ENCODE assay signal across 24 cellular contexts in genomic region chr17:69478916-69479315, GRCh38.
A peak's percentile ranks its signal among the peaks of the same experiment; 100 is the strongest.
DNase-seq lines count a peak whose midpoint lies in the region; ATAC-seq and TF ChIP-seq lines count a peak whose summit lies in the region.
"Had no signal": no experiment of that assay in that cellular context is flagged by ENCODE, and none has a peak within 500 bp of the region (broad histone marks: within the 10 kb centered on the region; RNA-seq: fewer than 3 reads in every experiment).

No MANE protein-coding gene starts in this region.

- H3K9me3 ChIP-seq in smooth muscle cell (replicated peaks; ENCODE audit: low read depth) = no peaks in the 10 kb centered on the region
- H3K9me3 ChIP-seq: tibial artery had no signal

- H3K9me3 Mint-ChIP-seq in activated naive CD8-positive, alpha-beta T cell treated with anti-CD3 and anti-CD28 coated beads, Interleukin-2, amount 10 ng/mL, durations not matched to agents 7 days and 5 days = no peaks in the 10 kb centered on the region
- no peaks in the 10 kb centered on the region for H3K9me3 Mint-ChIP-seq in activated naive CD8-positive, alpha-beta T cell treated with anti-CD3 and anti-CD28 coated beads, Interleukin-2, amount 50 U/mL, for 24 hours
- peaks cover 3% of the 10 kb centered on the region for H3K9me3 Mint-ChIP-seq in glutamatergic neuron (ENCODE audit: unreplicated experiment)
- no peaks in the 10 kb centered on the region for H3K9me3 Mint-ChIP-seq in stimulated activated effector memory CD8-positive, alpha-beta T cell treated with anti-CD3 and anti-CD28 coated beads, Interleukin-12 subunit alpha, Interleukin-12 subunit beta, amount 100 ng/mL, for 72 hours
- H3K9me3 Mint-ChIP-seq: CD4-positive, alpha-beta T cell had no signal

- H2AFZ ChIP-seq in smooth muscle cell (ENCODE audit: low read depth) = no peak overlapping the region

- H3K79me2 ChIP-seq in smooth muscle cell (ENCODE audit: low read depth) = no peaks in the 10 kb centered on the region

- no peak for DNase-seq in activated naive CD8-positive, alpha-beta T cell treated with anti-CD3 and anti-CD28 coated beads, Interleukin-2, amount 10 ng/mL, durations not matched to agents 7 days and 5 days
- no peak for DNase-seq in activated naive CD8-positive, alpha-beta T cell treated with anti-CD3 and anti-CD28 coated beads, Interleukin-2, amount 50 U/mL, for 24 hours
- DNase-seq in NCI-H345 treated with DMSO at 0.1 percent for 48 hours (lab: John Stamatoyannopoulos, UW; ENCODE audit: unreplicated experiment) = peak; percentile 34
- no peak for DNase-seq in glutamatergic neuron
- no peak for DNase-seq in stimulated activated effector memory CD8-positive, alpha-beta T cell treated with anti-CD3 and anti-CD28 coated beads, Interleukin-12 subunit alpha, Interleukin-12 subunit beta, amount 100 ng/mL, for 72 hours (ENCODE audit: low spot score in 2 of 2)
- no peak for DNase-seq in smooth muscle cell (lab: John Stamatoyannopoulos, UW; ENCODE audit: unreplicated experiment)
- DNase-seq in HK-2 (ENCODE audit: unreplicated experiment) = no peak
- DNase-seq: activated CD4-positive, alpha-beta T cell treated with anti-CD3 and anti-CD28 coated beads, Interleukin-2, amount 50 U/mL, for 4 hours; activated naive CD4-positive, alpha-beta T cell treated with Interleukin-2 at 50 U/mL for 16 hours; anterior cingulate cortex; CD4-positive, alpha-beta T cell; dorsolateral prefrontal cortex; erythroblast; foreskin keratinocyte; hypothalamus; Karpas-422; NCI-H2081 treated with DMSO at 0.1 percent for 48 hours; NCI-H69; small intestine; stimulated activated naive CD4-positive, alpha-beta T cell treated with Interleukin-2 at 50 U/mL for 16 hours; tibial artery had no signal

- peaks cover 10% of the 10 kb centered on the region for H3K4me1 ChIP-seq in smooth muscle cell (ENCODE audit: low read depth)

- H3K27ac Mint-ChIP-seq in activated naive CD8-positive, alpha-beta T cell treated with anti-CD3 and anti-CD28 coated beads, Interleukin-2, amount 10 ng/mL, durations not matched to agents 7 days and 5 days = no peak overlapping the region
- H3K27ac Mint-ChIP-seq in activated naive CD8-positive, alpha-beta T cell treated with anti-CD3 and anti-CD28 coated beads, Interleukin-2, amount 50 U/mL, for 24 hours = no peak overlapping the region
- H3K27ac Mint-ChIP-seq in glutamatergic neuron (ENCODE audit: unreplicated experiment) = peak overlapping the region; percentile 25
- H3K27ac Mint-ChIP-seq in stimulated activated effector memory CD8-positive, alpha-beta T cell treated with anti-CD3 and anti-CD28 coated beads, Interleukin-12 subunit alpha, Interleukin-12 subunit beta, amount 100 ng/mL, for 72 hours = peak overlapping the region; percentile 87
- H3K27ac Mint-ChIP-seq: CD4-positive, alpha-beta T cell had no signal

- no peaks in the 10 kb centered on the region for H3K36me3 ChIP-seq in smooth muscle cell (ENCODE audit: low read depth)
- H3K36me3 ChIP-seq: cardiac muscle cell, tibial artery had no signal

- no peaks in the 10 kb centered on the region for H4K20me1 ChIP-seq in smooth muscle cell (ENCODE audit: low read depth)

- peaks cover 5% of the 10 kb centered on the region for H3K4me1 Mint-ChIP-seq in activated naive CD8-positive, alpha-beta T cell treated with anti-CD3 and anti-CD28 coated beads, Interleukin-2, amount 10 ng/mL, durations not matched to agents 7 days and 5 days
- H3K4me1 Mint-ChIP-seq in activated naive CD8-positive, alpha-beta T cell treated with anti-CD3 and anti-CD28 coated beads, Interleukin-2, amount 50 U/mL, for 24 hours = peaks cover 3% of the 10 kb centered on the region
- H3K4me1 Mint-ChIP-seq in glutamatergic neuron (ENCODE audit: low read depth, unreplicated experiment) = peaks cover 34% of the 10 kb centered on the region
- peaks cover 32% of the 10 kb centered on the region for H3K4me1 Mint-ChIP-seq in stimulated activated effector memory CD8-positive, alpha-beta T cell treated with anti-CD3 and anti-CD28 coated beads, Interleukin-12 subunit alpha, Interleukin-12 subunit beta, amount 100 ng/mL, for 72 hours

- no peaks in the 10 kb centered on the region for H3K27me3 Mint-ChIP-seq in activated naive CD8-positive, alpha-beta T cell treated with anti-CD3 and anti-CD28 coated beads, Interleukin-2, amount 10 ng/mL, durations not matched to agents 7 days and 5 days
- H3K27me3 Mint-ChIP-seq in activated naive CD8-positive, alpha-beta T cell treated with anti-CD3 and anti-CD28 coated beads, Interleukin-2, amount 50 U/mL, for 24 hours = no peaks in the 10 kb centered on the region
- peaks cover 4% of the 10 kb centered on the region for H3K27me3 Mint-ChIP-seq in glutamatergic neuron (ENCODE audit: unreplicated experiment)
- H3K27me3 Mint-ChIP-seq: CD4-positive, alpha-beta T cell had no signal

- no peak overlapping the region for H3K4me3 ChIP-seq in smooth muscle cell
- H3K4me3 ChIP-seq: cardiac muscle cell, dorsolateral prefrontal cortex, tibial artery had no signal

- TF ChIP-seq CTCF in glutamatergic neuron (IDR thresholded peaks at IDR 0.05; ENCODE audit: partially characterized antibody, unreplicated experiment) (no peak), smooth muscle cell (IDR thresholded peaks at IDR 0.05; ENCODE audit: borderline replicate concordance, insufficient read depth, poor library complexity, severe bottlenecking) (no peak)

- H3K4me3 Mint-ChIP-seq in activated naive CD8-positive, alpha-beta T cell treated with anti-CD3 and anti-CD28 coated beads, Interleukin-2, amount 10 ng/mL, durations not matched to agents 7 days and 5 days = no peak overlapping the region
- no peak overlapping the region for H3K4me3 Mint-ChIP-seq in activated naive CD8-positive, alpha-beta T cell treated with anti-CD3 and anti-CD28 coated beads, Interleukin-2, amount 50 U/mL, for 24 hours
- H3K4me3 Mint-ChIP-seq in glutamatergic neuron (ENCODE audit: unreplicated experiment) = no peak overlapping the region
- H3K4me3 Mint-ChIP-seq in stimulated activated effector memory CD8-positive, alpha-beta T cell treated with anti-CD3 and anti-CD28 coated beads, Interleukin-12 subunit alpha, Interleukin-12 subunit beta, amount 100 ng/mL, for 72 hours = peak overlapping the region; percentile 51
- H3K4me3 Mint-ChIP-seq: CD4-positive, alpha-beta T cell had no signal

- WGBS in smooth muscle cell (ENCODE audit: low lambda C conversion rate) = 95% methylated on average over 4 of the region's 4 CpGs

- ATAC-seq in activated naive CD8-positive, alpha-beta T cell treated with anti-CD3 and anti-CD28 coated beads, Interleukin-2, amount 10 ng/mL, durations not matched to agents 7 days and 5 days (ENCODE audit: low read depth) = peak; percentile 45
- ATAC-seq in activated naive CD8-positive, alpha-beta T cell treated with anti-CD3 and anti-CD28 coated beads, Interleukin-2, amount 50 U/mL, for 24 hours = no peak
- ATAC-seq in stimulated activated effector memory CD8-positive, alpha-beta T cell treated with anti-CD3 and anti-CD28 coated beads, Interleukin-12 subunit alpha, Interleukin-12 subunit beta, amount 100 ng/mL, for 72 hours = peak; percentile 89
- no peak for ATAC-seq in HG03175 (IDR thresholded peaks at IDR 0.05; ENCODE audit: unreplicated experiment)
- ATAC-seq: foreskin keratinocyte, SK-N-SH treated with all-trans-retinoic acid at 6 μM for 48 hours had no signal

- no peaks in the 10 kb centered on the region for H3F3A ChIP-seq in smooth muscle cell (ENCODE audit: low read depth)

- no peak overlapping the region for H3K27ac ChIP-seq in smooth muscle cell (ENCODE audit: low read depth)
- H3K27ac ChIP-seq: cardiac muscle cell, foreskin keratinocyte had no signal

- no peaks in the 10 kb centered on the region for H3K27me3 ChIP-seq in smooth muscle cell (ENCODE audit: low read depth)
- H3K27me3 ChIP-seq: cardiac muscle cell, dorsolateral prefrontal cortex, foreskin keratinocyte, tibial artery had no signal

- POLR2A ChIA-PET in activated naive CD8-positive, alpha-beta T cell treated with anti-CD3 and anti-CD28 coated beads, Interleukin-2, amount 10 ng/mL, durations not matched to agents 7 days and 5 days (lab: Charles Lee) = no interaction called here

- H3K9ac ChIP-seq in smooth muscle cell (ENCODE audit: low read depth) = no peak overlapping the region

- no peak overlapping the region for H3K4me2 ChIP-seq in smooth muscle cell

- peaks cover 2% of the 10 kb centered on the region for H3K36me3 Mint-ChIP-seq in activated naive CD8-positive, alpha-beta T cell treated with anti-CD3 and anti-CD28 coated beads, Interleukin-2, amount 10 ng/mL, durations not matched to agents 7 days and 5 days
- H3K36me3 Mint-ChIP-seq in activated naive CD8-positive, alpha-beta T cell treated with anti-CD3 and anti-CD28 coated beads, Interleukin-2, amount 50 U/mL, for 24 hours (ENCODE audit: low read depth) = no peaks in the 10 kb centered on the region
- H3K36me3 Mint-ChIP-seq in glutamatergic neuron (ENCODE audit: unreplicated experiment) = no peaks in the 10 kb centered on the region
- H3K36me3 Mint-ChIP-seq in stimulated activated effector memory CD8-positive, alpha-beta T cell treated with anti-CD3 and anti-CD28 coated beads, Interleukin-12 subunit alpha, Interleukin-12 subunit beta, amount 100 ng/mL, for 72 hours = no peaks in the 10 kb centered on the region

Comparison
In these comparisons a context has a peak if more than half of its experiments do, and no peak if none do; other contexts are left out.
1. ATAC-seq: peak in activated naive CD8-positive, alpha-beta T cell treated with anti-CD3 and anti-CD28 coated beads, Interleukin-2, amount 10 ng/mL, durations not matched to agents 7 days and 5 days (single experiment) and stimulated activated effector memory CD8-positive, alpha-beta T cell treated with anti-CD3 and anti-CD28 coated beads, Interleukin-12 subunit alpha, Interleukin-12 subunit beta, amount 100 ng/mL, for 72 hours (single experiment); none in activated naive CD8-positive, alpha-beta T cell treated with anti-CD3 and anti-CD28 coated beads, Interleukin-2, amount 50 U/mL, for 24 hours (single experiment) and HG03175 (single experiment).
2. H3K27ac Mint-ChIP-seq: peak in glutamatergic neuron (single experiment) and stimulated activated effector memory CD8-positive, alpha-beta T cell treated with anti-CD3 and anti-CD28 coated beads, Interleukin-12 subunit alpha, Interleukin-12 subunit beta, amount 100 ng/mL, for 72 hours (single experiment); none in activated naive CD8-positive, alpha-beta T cell treated with anti-CD3 and anti-CD28 coated beads, Interleukin-2, amount 10 ng/mL, durations not matched to agents 7 days and 5 days (single experiment) and activated naive CD8-positive, alpha-beta T cell treated with anti-CD3 and anti-CD28 coated beads, Interleukin-2, amount 50 U/mL, for 24 hours (single experiment).